In genomic region chr1:217134857-217135568, GRCh38 we compare ENCODE assay signal across 9 cellular contexts.
DNase-seq lines count a peak whose midpoint lies in the region; ATAC-seq lines count a peak whose summit lies in the region.
"Had no signal": no experiment of that assay in that cellular context is flagged by ENCODE, and none has a peak within 500 bp of the region (broad histone marks: within the 10 kb centered on the region; RNA-seq: fewer than 3 reads in every experiment).

No MANE protein-coding gene starts in this region.

- intact Hi-C loops in left ventricle myocardium superior (cut with micrococcal nuclease) = no loop called here

- no peaks in the 10 kb centered on the region for H3K36me3 ChIP-seq in H7 (replicated peaks; ENCODE audit: control insufficient read depth, insufficient read depth, low read length)

- in situ Hi-C loops in KBM-7 (cut with MboI; ENCODE audit: low pct_unique_long_range_greater_than_20kb, low sequenced_read_pairs) = no loop called here

- peak; percentile 75 for DNase-seq in H7
- peak; percentile 80 for DNase-seq in NCI-H774 (lab: John Stamatoyannopoulos, UW)
- peak; percentile 47 for DNase-seq in left ventricle myocardium superior
- DNase-seq in stimulated activated naive B cell treated with anti-CD40 and anti-IgM and Interleukin-4, amounts not matched to agents 10 μg/mL and 1 μg/mL and 100 μg/mL, for 72 hours = no peak
- no peak for DNase-seq in OCI-M2 (lab: John Stamatoyannopoulos, UW; ENCODE audit: unreplicated experiment)
- DNase-seq in KBM-7 = no peak
- DNase-seq: naive B cell had no signal

- peaks cover 12 to 23% of the 10 kb centered on the region in 2 donors for H3K4me1 Mint-ChIP-seq in stimulated activated naive B cell treated with anti-CD40 and anti-IgM and Interleukin-4, amounts not matched to agents 10 μg/mL and 1 μg/mL and 100 μg/mL, for 72 hours

- peak overlapping the region in 1 of 2 donors; percentile 46 for H3K4me3 Mint-ChIP-seq in stimulated activated naive B cell treated with anti-CD40 and anti-IgM and Interleukin-4, amounts not matched to agents 10 μg/mL and 1 μg/mL and 100 μg/mL, for 72 hours

- ATAC-seq in left ventricle myocardium superior (peak; percentile 70), HG03460 (IDR thresholded peaks at IDR 0.05; ENCODE audit: unreplicated experiment) (no peak), GM19452 (IDR thresholded peaks at IDR 0.05; ENCODE audit: unreplicated experiment) (no peak)
- ATAC-seq in stimulated activated naive B cell treated with anti-CD40 and anti-IgM and Interleukin-4, amounts not matched to agents 10 μg/mL and 1 μg/mL and 100 μg/mL, for 72 hours (replicated peaks) = no peak

- peaks cover 0 to 2% of the 10 kb centered on the region in 2 donors for H3K9me3 Mint-ChIP-seq in stimulated activated naive B cell treated with anti-CD40 and anti-IgM and Interleukin-4, amounts not matched to agents 10 μg/mL and 1 μg/mL and 100 μg/mL, for 72 hours

- H3K27ac Mint-ChIP-seq in stimulated activated naive B cell treated with anti-CD40 and anti-IgM and Interleukin-4, amounts not matched to agents 10 μg/mL and 1 μg/mL and 100 μg/mL, for 72 hours = peak overlapping the region; percentile 62
- H3K27ac Mint-ChIP-seq: naive B cell had no signal

- H3K4me3 ChIP-seq in H7 (ENCODE audit: insufficient read depth, low read depth, low read length) = peak overlapping the region; percentile 57

- peaks cover 95% of the 10 kb centered on the region for H3K27me3 ChIP-seq in H7 (ENCODE audit: control insufficient read depth, insufficient read depth, low read length)

- H3K27me3 Mint-ChIP-seq in stimulated activated naive B cell treated with anti-CD40 and anti-IgM and Interleukin-4, amounts not matched to agents 10 μg/mL and 1 μg/mL and 100 μg/mL, for 72 hours = peaks cover 68 to 82% of the 10 kb centered on the region in 2 donors

- H3K36me3 Mint-ChIP-seq in stimulated activated naive B cell treated with anti-CD40 and anti-IgM and Interleukin-4, amounts not matched to agents 10 μg/mL and 1 μg/mL and 100 μg/mL, for 72 hours = peaks cover 2 to 8% of the 10 kb centered on the region in 2 donors

Comparison
In these comparisons a context has a peak if more than half of its experiments do, and no peak if none do; other contexts are left out.
1. DNase-seq: peak in H7 (single experiment), NCI-H774 (single experiment) and left ventricle myocardium superior (single experiment); none in stimulated activated naive B cell treated with anti-CD40 and anti-IgM and Interleukin-4, amounts not matched to agents 10 μg/mL and 1 μg/mL and 100 μg/mL, for 72 hours (single experiment), OCI-M2 (single experiment) and KBM-7 (single experiment).